In the genomic region with DNA sequence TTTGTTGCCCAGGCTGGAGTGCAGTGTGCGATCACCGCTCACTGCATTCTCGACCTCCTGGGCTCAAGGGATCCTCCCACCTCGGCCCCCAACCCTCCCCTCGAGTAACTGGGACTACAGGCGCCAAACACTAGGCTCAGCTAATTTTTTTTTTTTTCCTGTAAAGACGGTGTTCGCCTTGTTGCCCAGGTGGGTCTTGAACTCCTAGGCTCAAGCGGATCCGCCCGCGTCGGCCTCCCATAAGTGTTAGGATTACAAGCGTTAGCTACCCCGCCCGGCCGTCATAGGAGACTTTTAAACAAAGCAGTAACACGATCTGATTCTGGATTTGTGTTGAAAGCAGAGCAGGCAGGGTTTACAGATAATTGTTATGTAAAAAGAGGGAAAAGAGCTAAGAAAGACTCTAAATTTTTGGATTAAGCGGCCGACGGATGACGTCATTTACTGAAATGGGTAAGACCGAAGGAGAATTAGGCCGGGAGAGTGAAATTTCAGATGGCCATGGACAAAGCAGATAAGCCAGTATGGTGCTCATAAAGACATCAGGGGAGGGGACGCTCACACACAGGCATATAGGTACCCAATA, we compare ENCODE assay signal across 8 cellular contexts. TPM values are rescaled to one million over a fixed set of nuclear protein-coding genes. Genes with fewer than 3 reads are reported as not detected.
DNase-seq lines count a peak whose midpoint lies in the region; ATAC-seq and TF ChIP-seq lines count a peak whose summit lies in the region.

No MANE protein-coding gene starts in this region.

- H3K4me3 ChIP-seq in foreskin fibroblast (ENCODE audit: low read depth in 1 of 2, low read length in 2 of 2) = peak overlapping the region; percentile 96

- peaks cover 64% of the 10 kb centered on the region for H3K4me1 Mint-ChIP-seq in activated T-cell treated with anti-CD3 and anti-CD28 coated beads, Interleukin-2, amount 50 U/mL, for 72 hours (ENCODE audit: low read depth)

- no peaks in the 10 kb centered on the region for H3K27me3 Mint-ChIP-seq in activated T-cell treated with anti-CD3 and anti-CD28 coated beads, Interleukin-2, amount 50 U/mL, for 72 hours (ENCODE audit: low read depth)

- peak overlapping the region; percentile 95 to 100 for H3K4me3 Mint-ChIP-seq in activated T-cell treated with anti-CD3 and anti-CD28 coated beads, Interleukin-2, amount 50 U/mL, for 72 hours

- peak; percentile 5 for ATAC-seq in HG02981 (IDR thresholded peaks at IDR 0.05; ENCODE audit: unreplicated experiment)
- no peak for ATAC-seq in activated T-cell treated with anti-CD3 and anti-CD28 coated beads, Interleukin-2, amount 50 U/mL, for 72 hours (replicated peaks in 1 of 2)

- peak; percentile 66 for DNase-seq in activated effector memory CD4-positive, alpha-beta T cell treated with anti-CD3 and anti-CD28 coated beads, Interleukin-2, amount 50 U/mL, for 16 hours
- DNase-seq in activated effector memory CD4-positive, alpha-beta T cell treated with Interleukin-2 at 50 U/mL for 16 hours = no peak
- DNase-seq in NCI-H226 = peak; percentile 12
- DNase-seq in activated T-cell treated with anti-CD3 and anti-CD28 coated beads, Interleukin-2, amount 50 U/mL, for 72 hours = peak in 1 of 2 donors; percentile 21
- peak; percentile 68 to 87 for DNase-seq in foreskin fibroblast
- DNase-seq in non-pigmented ciliary epithelial cell (ENCODE audit: low read depth) = peak; percentile 43
- no peak for DNase-seq in HuH-7.5 (ENCODE audit: low spot score)

- H3K36me3 Mint-ChIP-seq in activated T-cell treated with anti-CD3 and anti-CD28 coated beads, Interleukin-2, amount 50 U/mL, for 72 hours (ENCODE audit: insufficient read depth in 2 of 2) = peaks cover 0 to 7% of the 10 kb centered on the region in 2 donors

- no peak for TF ChIP-seq CTCF in foreskin fibroblast (IDR thresholded peaks at IDR 0.05; ENCODE audit: low read depth, low read length)

- no peaks in the 10 kb centered on the region for H3K9me3 Mint-ChIP-seq in activated T-cell treated with anti-CD3 and anti-CD28 coated beads, Interleukin-2, amount 50 U/mL, for 72 hours

- H3K27ac Mint-ChIP-seq in activated T-cell treated with anti-CD3 and anti-CD28 coated beads, Interleukin-2, amount 50 U/mL, for 72 hours = peak overlapping the region; percentile 96

RNA-seq across cellular contexts. Expression of a gene that starts 0.7 kb away (rescaled TPM):
- 10 to 100 TPM; 18.7 to 23.3 TPM for total RNA-seq in activated T-cell treated with anti-CD3 and anti-CD28 coated beads, Interleukin-2, amount 50 U/mL, for 72 hours

RNA-seq across cellular contexts. Expression of a gene that starts 1.1 kb away (rescaled TPM):
- total RNA-seq in activated T-cell treated with anti-CD3 and anti-CD28 coated beads, Interleukin-2, amount 50 U/mL, for 72 hours = 10 to 100 TPM; 24.3 to 25.4 TPM

Comparison
In these comparisons a context has a peak if more than half of its experiments do, and no peak if none do; other contexts are left out.
1. DNase-seq: peak in activated effector memory CD4-positive, alpha-beta T cell treated with anti-CD3 and anti-CD28 coated beads, Interleukin-2, amount 50 U/mL, for 16 hours (single experiment), NCI-H226 (single experiment), foreskin fibroblast (2 of 2) and non-pigmented ciliary epithelial cell (single experiment); none in activated effector memory CD4-positive, alpha-beta T cell treated with Interleukin-2 at 50 U/mL for 16 hours (single experiment) and HuH-7.5 (single experiment).